8 cellular contexts compared by ENCODE assay signal in genomic region chr19:56367829-56368711, GRCh38. TPM values are rescaled to one million over a fixed set of nuclear protein-coding genes. Genes with fewer than 3 reads are reported as not detected.
A peak's percentile ranks its signal among the peaks of the same experiment; 100 is the strongest.
DNase-seq lines count a peak whose midpoint lies in the region; TF ChIP-seq lines count a peak whose summit lies in the region.

No MANE protein-coding gene starts in this region.

- H3K9me3 Mint-ChIP-seq in activated naive CD4-positive, alpha-beta T cell treated with anti-CD3 and anti-CD28 coated beads for 36 hours, result peaks cover 42% of the 10 kb centered on the region

- intact Hi-C loops in activated naive CD4-positive, alpha-beta T cell treated with anti-CD3 and anti-CD28 coated beads for 36 hours (cut with micrococcal nuclease), result no loop called here

- H2AFZ ChIP-seq in neural cell (ENCODE audit: low read depth, low read length), result peak overlapping the region; percentile 90

- H3K36me3 ChIP-seq in neural cell (ENCODE audit: insufficient read depth, low read length), result peaks cover 11% of the 10 kb centered on the region

- H3K4me3 ChIP-seq in neural cell (ENCODE audit: low read length), result peak overlapping the region; percentile 92

- peak overlapping the region; percentile 99 for H3K4me2 ChIP-seq in neural cell (ENCODE audit: low read length)

- H3K27ac Mint-ChIP-seq in activated naive CD4-positive, alpha-beta T cell treated with anti-CD3 and anti-CD28 coated beads for 36 hours, result peak overlapping the region; percentile 33

- H3K27me3 Mint-ChIP-seq in activated naive CD4-positive, alpha-beta T cell treated with anti-CD3 and anti-CD28 coated beads for 36 hours (ENCODE audit: low read depth), result no peaks in the 10 kb centered on the region

- peak overlapping the region; percentile 82 for H3K4me3 Mint-ChIP-seq in activated naive CD4-positive, alpha-beta T cell treated with anti-CD3 and anti-CD28 coated beads for 36 hours

- peak overlapping the region; percentile 86 for H3K27ac ChIP-seq in neural cell (ENCODE audit: low read length)

- H4K20me1 ChIP-seq in neural cell (ENCODE audit: insufficient read depth), result no peaks in the 10 kb centered on the region

- H3K4me1 Mint-ChIP-seq in activated naive CD4-positive, alpha-beta T cell treated with anti-CD3 and anti-CD28 coated beads for 36 hours (ENCODE audit: low read depth), result peaks cover 16% of the 10 kb centered on the region

- in situ Hi-C loops in GM13976 (cut with MboI; ENCODE audit: low sequenced_read_pairs, unreplicated experiment), result no loop called here

- H3K9me3 ChIP-seq in neural cell (ENCODE audit: low read length), result peaks cover 9% of the 10 kb centered on the region

- no peak for TF ChIP-seq CTCF in GM13976 (IDR thresholded peaks at IDR 0.05; ENCODE audit: borderline replicate concordance, control extremely low read depth, extremely low read depth, insufficient read depth, missing control alignments)
- TF ChIP-seq CTCF in neural cell (IDR thresholded peaks at IDR 0.05; ENCODE audit: poor library complexity, severe bottlenecking), result peak; percentile 40

- peak; percentile 20 for TF ChIP-seq RAD21 in neural cell (conservative IDR thresholded peaks at IDR 0.05)

- H3K27me3 ChIP-seq in neural cell (ENCODE audit: insufficient read depth, low read depth, low read length), result no peaks in the 10 kb centered on the region

- peak; percentile 68 for DNase-seq in GM13976 (ENCODE audit: low spot score)
- peak; percentile 73 for DNase-seq in HT1080 (ENCODE audit: low read depth)
- peak; percentile 75 to 84 for DNase-seq in SHP77 (lab: John Stamatoyannopoulos, UW)
- DNase-seq in activated naive CD4-positive, alpha-beta T cell treated with anti-CD3 and anti-CD28 coated beads for 36 hours, result peak; percentile 79
- peak; percentile 70 for DNase-seq in foreskin melanocyte
- DNase-seq in stimulated activated naive CD4-positive, alpha-beta T cell (lab: John Stamatoyannopoulos, UW), result peak; percentile 44 to 84 (median 76)
- DNase-seq in SIG-M5 (lab: John Stamatoyannopoulos, UW), result no peak

- CTCF ChIA-PET in activated naive CD4-positive, alpha-beta T cell treated with anti-CD3 and anti-CD28 coated beads for 36 hours (lab: Charles Lee), result interaction anchor here (0.6 kb wide), 1 partner anchor 20 kb away, joined by 3 read pairs; no protein-coding TSS in a partner anchor

- H3K9me2 ChIP-seq in neural cell (ENCODE audit: insufficient read depth, low read length), result no peaks in the 10 kb centered on the region

- peaks cover 29% of the 10 kb centered on the region for H3K79me2 ChIP-seq in neural cell (replicated peaks; ENCODE audit: insufficient read depth, low read length)

- H3F3A ChIP-seq in neural cell (ENCODE audit: insufficient read depth, low read length, poor library complexity, severe bottlenecking), result peaks cover 4% of the 10 kb centered on the region

- peak overlapping the region; percentile 90 for H3K9ac ChIP-seq in neural cell (ENCODE audit: low read length)

- H3K36me3 Mint-ChIP-seq in activated naive CD4-positive, alpha-beta T cell treated with anti-CD3 and anti-CD28 coated beads for 36 hours (ENCODE audit: low read depth), result peaks cover 51% of the 10 kb centered on the region

- no peak for TF ChIP-seq EP300 in neural cell (conservative IDR thresholded peaks at IDR 0.05; ENCODE audit: poor library complexity, severe bottlenecking)

TF ChIP-seq in neural cell, 6 proteins besides CTCF, POLR2A, EP300 and RAD21:
- TF ChIP-seq TAF1 (IDR thresholded peaks at IDR 0.05; ENCODE audit: low read depth), result peak; percentile 86
- peak; percentile 90 for TF ChIP-seq POLR2AphosphoS5 (IDR thresholded peaks at IDR 0.05)
- peak; percentile 31 for TF ChIP-seq SMC3 (conservative IDR thresholded peaks at IDR 0.05; ENCODE audit: poor library complexity)
- peak; percentile 78 for TF ChIP-seq REST (IDR thresholded peaks at IDR 0.05; ENCODE audit: borderline replicate concordance)
- TF ChIP-seq MXI1 (conservative IDR thresholded peaks at IDR 0.05; ENCODE audit: poor library complexity, severe bottlenecking), result peak; percentile 77
- TF ChIP-seq EZH2 (IDR thresholded peaks at IDR 0.05; ENCODE audit: borderline replicate concordance, insufficient read depth, low read length, poor library complexity, severe bottlenecking), result no peak

RNA-seq across cellular contexts. Expression of gene ZNF582, which starts 25.3 kb away (rescaled TPM):
- total RNA-seq in HT1080 (2014; rRNA removed; shearing (Covaris generic)), result 0.06 and 0.53 TPM in 2 replicates
- polyA plus RNA-seq in HT1080 (2015; cell fraction: cytosol; rRNA removed), result 0.07 TPM in 1 of 2 replicates, not detected in the other
- not detected in 2 replicates for polyA plus RNA-seq in HT1080 (2015; cell fraction: nucleus; rRNA removed)
- 1 to 10 TPM; 1.1 to 2.2 TPM for total RNA-seq in activated naive CD4-positive, alpha-beta T cell treated with anti-CD3 and anti-CD28 coated beads for 36 hours
- 7.5 and 14.6 TPM in 2 replicates for polyA plus RNA-seq in neural cell
- 12.5 and 13.4 TPM in 2 replicates for polyA minus RNA-seq in neural cell

RNA-seq across cellular contexts. Expression of gene ZNF583, which starts 36.1 kb away (rescaled TPM):
- 4.5 and 6.0 TPM in 2 replicates for total RNA-seq in HT1080 (2014; rRNA removed; shearing (Covaris generic))
- polyA plus RNA-seq in HT1080 (2015; cell fraction: cytosol; rRNA removed), result 0.58 TPM in 2 replicates
- polyA plus RNA-seq in HT1080 (2015; cell fraction: nucleus; rRNA removed), result 0.20 and 0.98 TPM in 2 replicates
- total RNA-seq in activated naive CD4-positive, alpha-beta T cell treated with anti-CD3 and anti-CD28 coated beads for 36 hours, result 1 to 10 TPM in 1 of 2 experiments, under 1 TPM in 1; 0.55 to 1.2 TPM
- 31.5 and 39.5 TPM in 2 replicates for polyA plus RNA-seq in neural cell
- 89.1 and 91.2 TPM in 2 replicates for polyA minus RNA-seq in neural cell

RNA-seq across cellular contexts. Expression of gene ZSCAN5A, which starts 53.4 kb away (rescaled TPM):
- total RNA-seq in HT1080 (2014; rRNA removed; shearing (Covaris generic)), result 17.5 and 18.9 TPM in 2 replicates
- 5.9 and 8.3 TPM in 2 replicates for polyA plus RNA-seq in HT1080 (2015; cell fraction: cytosol; rRNA removed)
- 6.0 and 9.4 TPM in 2 replicates for polyA plus RNA-seq in HT1080 (2015; cell fraction: nucleus; rRNA removed)
- 1 to 10 TPM; 3.7 to 4.1 TPM for total RNA-seq in activated naive CD4-positive, alpha-beta T cell treated with anti-CD3 and anti-CD28 coated beads for 36 hours
- polyA plus RNA-seq in neural cell, result 9.2 and 11.8 TPM in 2 replicates
- 14.6 and 16.8 TPM in 2 replicates for polyA minus RNA-seq in neural cell
